In genomic region chr5:32030686-32031478, GRCh38 we compare ENCODE assay signal across 14 cellular contexts.
A peak's percentile ranks its signal among the peaks of the same experiment; 100 is the strongest.
DNase-seq lines count a peak whose midpoint lies in the region; ATAC-seq, FAIRE-seq and TF ChIP-seq lines count a peak whose summit lies in the region.
"Had no signal": no experiment of that assay in that cellular context is flagged by ENCODE, and none has a peak within 500 bp of the region (broad histone marks: within the 10 kb centered on the region; RNA-seq: fewer than 3 reads in every experiment).

No MANE protein-coding gene starts in this region.

- no peaks in the 10 kb centered on the region for H3K27me3 ChIP-seq in BLaER1 treated with 17β-estradiol and CSF1 and Interleukin-3, amounts not matched to agents 10 nM and 100 nM
- H3K27me3 ChIP-seq in bronchial epithelial cell (ENCODE audit: control insufficient read depth, insufficient read depth, low read length) (no peaks in the 10 kb centered on the region), keratinocyte (ENCODE audit: control insufficient read depth, extremely low read depth, insufficient read depth, low read length) (no peaks in the 10 kb centered on the region)
- H3K27me3 ChIP-seq: upper lobe of left lung had no signal

- no peaks in the 10 kb centered on the region for H3K79me2 ChIP-seq in keratinocyte (ENCODE audit: control insufficient read depth, insufficient read depth, low read length)

- H3K27ac ChIP-seq in BLaER1 treated with 17β-estradiol and CSF1 and Interleukin-3, amounts not matched to agents 10 nM and 100 nM = peak overlapping the region in 1 of 11 experiments; percentile 71; a peak in 2 of 22 replicates
- H3K27ac ChIP-seq in keratinocyte (ENCODE audit: control insufficient read depth, insufficient read depth, low read length) = no peak overlapping the region

- H3K9ac ChIP-seq in BLaER1 treated with 17β-estradiol and CSF1 and Interleukin-3, amounts not matched to agents 10 nM and 100 nM = no peak overlapping the region
- H3K9ac ChIP-seq in keratinocyte (ENCODE audit: control insufficient read depth, extremely low read depth, insufficient read depth, low read length) = no peak overlapping the region

- H3K4me3 ChIP-seq in BLaER1 treated with 17β-estradiol and CSF1 and Interleukin-3, amounts not matched to agents 10 nM and 100 nM = no peak overlapping the region
- H3K4me3 ChIP-seq in bronchial epithelial cell (ENCODE audit: low read depth, low read length) (no peak overlapping the region), keratinocyte (ENCODE audit: control insufficient read depth in 2 of 3, extremely low read depth in 1 of 3, insufficient read depth in 2 of 3, low read depth in 1 of 3, low read length in 3 of 3) (no peak overlapping the region)
- H3K4me3 ChIP-seq: upper lobe of left lung had no signal

- DNase-seq in HPDE6-E6E7 (ENCODE audit: extremely low spot score) (peak; percentile 36), bronchial epithelial cell (ENCODE audit: low read depth) (peak; percentile 71), keratinocyte (ENCODE audit: low read depth, low spot score) (no peak), GOT3 (lab: John Stamatoyannopoulos, UW) (no peak), HTR-8/SVneo (ENCODE audit: insufficient read length, low spot score) (no peak)
- DNase-seq: amygdala; NCI-H1417 treated with DMSO at 0.1 percent for 48 hours; NCI-H2227 treated with DMSO at 0.1 percent for 48 hours; nephron progenitor cell; stimulated activated CD4-positive, alpha-beta T cell treated with anti-CD3 and anti-CD28 coated beads, Interleukin-2, amount 100 ng/mL, for 48 hours; upper lobe of left lung had no signal

- peaks cover 4% of the 10 kb centered on the region for H3K9me1 ChIP-seq in keratinocyte (ENCODE audit: control insufficient read depth, extremely low read depth, insufficient read depth, low read length)

- H4K20me1 ChIP-seq in BLaER1 treated with 17β-estradiol and CSF1 and Interleukin-3, amounts not matched to agents 10 nM and 100 nM = no peaks in the 10 kb centered on the region
- no peaks in the 10 kb centered on the region for H4K20me1 ChIP-seq in keratinocyte (ENCODE audit: control insufficient read depth, extremely low read depth, insufficient read depth, low read length)

- TF ChIP-seq CTCF in bronchial epithelial cell (IDR thresholded peaks at IDR 0.05; ENCODE audit: insufficient read depth, low read length, severe bottlenecking) (no peak), keratinocyte (optimal IDR thresholded peaks at IDR 0.05 in 1 of 3, IDR thresholded peaks at IDR 0.05 in 1 of 3, conservative IDR thresholded peaks at IDR 0.05 in 1 of 3; ENCODE audit: extremely low read depth in 1 of 3, insufficient read depth in 2 of 3, low read length in 3 of 3) (no peak)

- H3K36me3 ChIP-seq in BLaER1 treated with 17β-estradiol and CSF1 and Interleukin-3, amounts not matched to agents 10 nM and 100 nM = no peaks in the 10 kb centered on the region
- no peaks in the 10 kb centered on the region for H3K36me3 ChIP-seq in bronchial epithelial cell (ENCODE audit: control insufficient read depth, insufficient read depth, low read length)
- no peaks in the 10 kb centered on the region for H3K36me3 ChIP-seq in keratinocyte (ENCODE audit: control insufficient read depth in 2 of 2, extremely low read depth in 1 of 2, insufficient read depth in 2 of 2, low read length in 2 of 2)
- H3K36me3 ChIP-seq: upper lobe of left lung had no signal

- H2AFZ ChIP-seq in keratinocyte (ENCODE audit: control insufficient read depth, low read length) = no peak overlapping the region

- peak overlapping the region in 6 of 11 experiments; percentile 3 to 81 (median 67); a peak in 11 of 22 replicates for H3K4me2 ChIP-seq in BLaER1 treated with 17β-estradiol and CSF1 and Interleukin-3, amounts not matched to agents 10 nM and 100 nM
- H3K4me2 ChIP-seq in keratinocyte (ENCODE audit: control insufficient read depth, extremely low read depth, insufficient read depth, low read depth, low read length) = peak overlapping the region; percentile 17

- dilution Hi-C loops in keratinocyte (cut with MboI; ENCODE audit: extremely low pct_ligation_motif_present, low sequenced_read_pairs) = no loop called here

- H3K4me1 ChIP-seq in BLaER1 treated with 17β-estradiol and CSF1 and Interleukin-3, amounts not matched to agents 10 nM and 100 nM = peaks cover 16 to 89% (median 67%) of the 10 kb centered on the region in 10 experiments; a peak in 19 of 20 replicates
- H3K4me1 ChIP-seq in keratinocyte (ENCODE audit: control insufficient read depth, extremely low read depth, insufficient read depth, low read length) = peaks cover 48% of the 10 kb centered on the region

- H3K9me3 ChIP-seq in BLaER1 treated with 17β-estradiol and CSF1 and Interleukin-3, amounts not matched to agents 10 nM and 100 nM (replicated peaks in 1 of 11) = no peaks in the 10 kb centered on the region
- H3K9me3 ChIP-seq in keratinocyte (ENCODE audit: control insufficient read depth, low read depth, low read length) = no peaks in the 10 kb centered on the region
- H3K9me3 ChIP-seq: upper lobe of left lung had no signal

- ATAC-seq in GM21447 (IDR thresholded peaks at IDR 0.05; ENCODE audit: unreplicated experiment) (no peak), HG03378 (IDR thresholded peaks at IDR 0.05; ENCODE audit: unreplicated experiment) (no peak)

- FAIRE-seq in bronchial epithelial cell (lab: Jason Lieb, UNC) (no peak), keratinocyte (lab: Jason Lieb, UNC) (no peak), HTR-8/SVneo (lab: Jason Lieb, UNC) (no peak)

Comparison
In these comparisons a context has a peak if more than half of its experiments do, and no peak if none do; other contexts are left out.
1. DNase-seq: peak in HPDE6-E6E7 (single experiment) and bronchial epithelial cell (single experiment); none in keratinocyte (single experiment), GOT3 (single experiment) and HTR-8/SVneo (single experiment).